In genomic region chr4:102343964-102344519, GRCh38 we compare ENCODE assay signal across 7 cellular contexts. TPM values are rescaled to one million over a fixed set of nuclear protein-coding genes. Genes with fewer than 3 reads are reported as not detected.
A peak's percentile ranks its signal among the peaks of the same experiment; 100 is the strongest.
DNase-seq lines count a peak whose midpoint lies in the region; ATAC-seq and TF ChIP-seq lines count a peak whose summit lies in the region.

No MANE protein-coding gene starts in this region.

- no peaks in the 10 kb centered on the region for H3K36me3 ChIP-seq in ascending aorta

- H3K27me3 ChIP-seq in ascending aorta = no peaks in the 10 kb centered on the region

- H3K27ac ChIP-seq in ascending aorta = peak overlapping the region; percentile 23 to 64

- DNase-seq in NCI-H2171 treated with DMSO at 0.1 percent for 48 hours (lab: John Stamatoyannopoulos, UW) (peak; percentile 49), ascending aorta (ENCODE audit: low spot score in 2 of 2) (no peak), kidney glomerular epithelial cell (lab: John Stamatoyannopoulos, UW) (peak; percentile 42)
- peak; percentile 24 to 40 for DNase-seq in stimulated activated CD8-positive, alpha-beta memory T cell treated with anti-CD3 and anti-CD28 coated beads, Interleukin-15, amount 100 ng/mL, for 4 hours (ENCODE audit: low read depth in 2 of 2)

- peaks cover 0 to 3% of the 10 kb centered on the region in 2 donors for H3K4me1 ChIP-seq in ascending aorta

- peak overlapping the region; percentile 83 to 86 for H3K4me3 ChIP-seq in ascending aorta

- no peaks in the 10 kb centered on the region for H3K9me3 ChIP-seq in ascending aorta

- intact Hi-C loops in ascending aorta (cut with DNase I) = loop anchor here (2.0 kb wide), 3 partner anchors 87 to 525 kb away; partner anchors contain the start of genes CISD2 and NFKB1

- ATAC-seq in GM18870 (IDR thresholded peaks at IDR 0.05; ENCODE audit: unreplicated experiment) (peak; percentile 22), HG02840 (IDR thresholded peaks at IDR 0.05; ENCODE audit: low FRiP score, unreplicated experiment) (peak; percentile 36), GM18861 (IDR thresholded peaks at IDR 0.05; ENCODE audit: unreplicated experiment) (no peak)

- no peak for TF ChIP-seq CTCF in ascending aorta (IDR thresholded peaks at IDR 0.05)

RNA-seq across cellular contexts. Expression of gene SLC39A8, which starts 1.2 kb away (rescaled TPM):
- 17.1 TPM for total RNA-seq in ascending aorta

Comparison
In these comparisons a context has a peak if more than half of its experiments do, and no peak if none do; other contexts are left out.
1. DNase-seq: peak in NCI-H2171 treated with DMSO at 0.1 percent for 48 hours (single experiment), kidney glomerular epithelial cell (single experiment) and stimulated activated CD8-positive, alpha-beta memory T cell treated with anti-CD3 and anti-CD28 coated beads, Interleukin-15, amount 100 ng/mL, for 4 hours (2 of 2); none in ascending aorta (0 of 2).